7 cellular contexts compared by ENCODE assay signal in genomic region chr1:32072622-32073386, GRCh38. TPM values are rescaled to one million over a fixed set of nuclear protein-coding genes. Genes with fewer than 3 reads are reported as not detected.
A peak's percentile ranks its signal among the peaks of the same experiment; 100 is the strongest.
DNase-seq lines count a peak whose midpoint lies in the region; ATAC-seq and TF ChIP-seq lines count a peak whose summit lies in the region.

Gene TMEM39B, plus strand, starts transcription at chr1:32072939. Its CDS starts 109 bp downstream, at chr1:32073048.

- H3K9me3 ChIP-seq in hepatocyte (ENCODE audit: low read depth) = no peaks in the 10 kb centered on the region

- in situ Hi-C loops in astrocyte of the cerebellum (cut with HindIII; ENCODE audit: low sequenced_read_pairs) = no loop called here

- peaks cover 4% of the 10 kb centered on the region for H3K4me1 ChIP-seq in hepatocyte (ENCODE audit: insufficient read depth)

- DNase-seq in NCI-H2081 treated with DMSO at 0.1 percent for 48 hours (lab: John Stamatoyannopoulos, UW) (peak; percentile 94), T1000 (lab: John Stamatoyannopoulos, UW) (peak; percentile 96), astrocyte of the cerebellum (ENCODE audit: low read depth) (peak; percentile 88), hepatocyte (ENCODE audit: low spot score) (peak; percentile 98), retina (peak; percentile 100)

- no peaks in the 10 kb centered on the region for H4K20me1 ChIP-seq in hepatocyte (ENCODE audit: insufficient read depth, poor library complexity, severe bottlenecking)

- H3K36me3 ChIP-seq in hepatocyte (replicated peaks; ENCODE audit: insufficient read depth, low read depth) = no peaks in the 10 kb centered on the region

- H3K27me3 ChIP-seq in hepatocyte = no peaks in the 10 kb centered on the region

- H3K27ac ChIP-seq in hepatocyte = peak within 1 kb of the TSS; percentile 87

- H3K4me3 ChIP-seq in astrocyte of the cerebellum (ENCODE audit: low read depth, low read length) (peak within 1 kb of the TSS; percentile 71), hepatocyte (peak within 1 kb of the TSS; percentile 50)

- ATAC-seq in GM18517 (IDR thresholded peaks at IDR 0.05; ENCODE audit: unreplicated experiment) (peak; percentile 71), HG03039 (IDR thresholded peaks at IDR 0.05; ENCODE audit: unreplicated experiment) (peak; percentile 70)

- H3K79me2 ChIP-seq in hepatocyte = peaks cover 11% of the 10 kb centered on the region

- whole genome bisulfite sequencing in hepatocyte (ENCODE audit: low lambda C conversion rate, missing lambda C conversion rate) = under 1% methylated on average over 45 of the region's 73 CpGs

- TF ChIP-seq CTCF in astrocyte of the cerebellum (IDR thresholded peaks at IDR 0.05; ENCODE audit: low read depth, low read length, missing control alignments) = peak; percentile 16
- no peak for TF ChIP-seq CTCF in hepatocyte (IDR thresholded peaks at IDR 0.05; ENCODE audit: poor library complexity)

- no peaks in the 10 kb centered on the region for H3K9me2 ChIP-seq in hepatocyte (replicated peaks; ENCODE audit: insufficient read depth)

- H3K4me2 ChIP-seq in hepatocyte = peak within 1 kb of the TSS; percentile 80

- H2AFZ ChIP-seq in hepatocyte = peak within 1 kb of the TSS; percentile 73

RNA-seq across cellular contexts. Expression of gene TMEM39B, which starts in this region (rescaled TPM):
- 3.6 and 5.1 TPM in 2 replicates for total RNA-seq in hepatocyte
- polyA plus RNA-seq in hepatocyte = 3.9 and 5.3 TPM in 2 replicates

Comparison
In these comparisons a context has a peak if more than half of its experiments do, and no peak if none do; other contexts are left out.
1. Peak in every context shown above with its lines: DNase-seq, ATAC-seq, H3K4me3 ChIP-seq and H3K27ac ChIP-seq.